In genomic region chr18:23266717-23267446, GRCh38 we compare ENCODE assay signal across 11 cellular contexts.
DNase-seq lines count a peak whose midpoint lies in the region; ATAC-seq lines count a peak whose summit lies in the region.
"Had no signal": no experiment of that assay in that cellular context is flagged by ENCODE, and none has a peak within 500 bp of the region (broad histone marks: within the 10 kb centered on the region; RNA-seq: fewer than 3 reads in every experiment).

No MANE protein-coding gene starts in this region.

- peak overlapping the region; percentile 14 to 26 for H3K27ac Mint-ChIP-seq in natural killer cell treated with Interleukin-12 subunit alpha and Interleukin-12 subunit beta and Interleukin-15 and Interleukin-18, amount 100 ng/mL, for 72 hours

- ATAC-seq in GM18867 (IDR thresholded peaks at IDR 0.05; ENCODE audit: unreplicated experiment) = peak; percentile 75
- peak; percentile 48 for ATAC-seq in GM21619 (IDR thresholded peaks at IDR 0.05; ENCODE audit: unreplicated experiment)
- peak; percentile 79 for ATAC-seq in HG03442 (IDR thresholded peaks at IDR 0.05; ENCODE audit: unreplicated experiment)
- ATAC-seq in natural killer cell treated with Interleukin-12 subunit alpha and Interleukin-12 subunit beta and Interleukin-15 and Interleukin-18, amount 100 ng/mL, for 72 hours = peak; percentile 67 to 84
- no peak for ATAC-seq in GM19324 (IDR thresholded peaks at IDR 0.05; ENCODE audit: low FRiP score, unreplicated experiment)
- ATAC-seq: HCT116 had no signal

- peaks cover 20% of the 10 kb centered on the region for H3K36me3 Mint-ChIP-seq in natural killer cell treated with Interleukin-12 subunit alpha and Interleukin-12 subunit beta and Interleukin-15 and Interleukin-18, amount 100 ng/mL, for 72 hours

- H3K27me3 Mint-ChIP-seq in natural killer cell treated with Interleukin-12 subunit alpha and Interleukin-12 subunit beta and Interleukin-15 and Interleukin-18, amount 100 ng/mL, for 72 hours = no peaks in the 10 kb centered on the region

- peak; percentile 64 for DNase-seq in natural killer cell treated with Interleukin-12 subunit alpha and Interleukin-12 subunit beta and Interleukin-15 and Interleukin-18, amount 100 ng/mL, for 72 hours (ENCODE audit: low spot score)
- DNase-seq in ecto neural progenitor cell (ENCODE audit: low spot score) = no peak
- DNase-seq in iPS-NIHi7 (ENCODE audit: extremely low spot score) = no peak
- DNase-seq in activated CD4-positive, alpha-beta T cell treated with anti-CD3 and anti-CD28 coated beads for 48 hours = no peak
- DNase-seq: esophagus squamous epithelium, NCI-H2081 had no signal

- H3K9me3 Mint-ChIP-seq in natural killer cell treated with Interleukin-12 subunit alpha and Interleukin-12 subunit beta and Interleukin-15 and Interleukin-18, amount 100 ng/mL, for 72 hours = peaks cover 11% of the 10 kb centered on the region

- peak overlapping the region; percentile 62 for H3K4me3 Mint-ChIP-seq in natural killer cell treated with Interleukin-12 subunit alpha and Interleukin-12 subunit beta and Interleukin-15 and Interleukin-18, amount 100 ng/mL, for 72 hours

- peaks cover 23 to 25% of the 10 kb centered on the region in 2 donors for H3K4me1 Mint-ChIP-seq in natural killer cell treated with Interleukin-12 subunit alpha and Interleukin-12 subunit beta and Interleukin-15 and Interleukin-18, amount 100 ng/mL, for 72 hours (ENCODE audit: low read depth in 2 of 2)
